13 cellular contexts compared by ENCODE assay signal in the genomic region with DNA sequence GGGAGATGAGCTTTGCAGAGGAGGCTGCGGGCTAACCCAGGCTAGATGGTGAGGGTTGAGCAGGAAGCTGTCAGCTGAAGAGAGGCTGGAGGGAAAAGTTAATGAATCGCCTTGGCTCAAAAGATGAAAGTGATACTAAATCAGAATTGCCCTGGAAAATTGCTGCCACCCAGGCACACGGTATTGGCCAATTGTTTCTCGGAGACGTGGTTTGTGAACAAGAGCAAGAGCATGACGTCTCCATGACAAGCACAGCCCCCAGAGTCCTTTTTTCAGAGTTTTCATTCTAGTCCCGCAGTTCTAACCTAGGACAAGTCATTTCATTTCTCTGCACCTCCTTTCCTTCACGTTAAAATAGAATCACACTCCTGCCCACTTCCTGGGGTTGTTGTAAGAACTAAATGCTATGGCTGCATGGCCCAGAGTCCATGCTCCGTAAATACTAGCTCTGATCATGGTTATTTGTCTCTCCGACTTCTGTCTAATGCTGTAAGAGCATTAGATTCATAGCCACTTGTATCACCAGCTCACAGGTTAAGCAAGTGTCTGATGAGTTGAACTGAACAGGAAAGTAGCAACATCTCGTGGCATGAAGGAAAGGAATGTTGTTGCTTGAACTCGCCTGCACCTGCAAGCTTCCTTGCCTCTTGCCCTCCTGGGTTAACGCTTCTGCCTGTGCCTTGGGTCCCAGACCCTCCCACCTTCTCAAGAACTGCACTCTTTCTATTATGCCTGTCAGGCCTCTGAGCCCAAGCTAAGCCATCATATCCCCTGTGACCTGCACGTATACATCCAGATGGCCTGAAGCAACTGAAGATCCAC. TPM values are rescaled to one million over a fixed set of nuclear protein-coding genes. Genes with fewer than 3 reads are reported as not detected.
DNase-seq lines count a peak whose midpoint lies in the region; ATAC-seq and TF ChIP-seq lines count a peak whose summit lies in the region.
"Had no signal": no experiment of that assay in that cellular context is flagged by ENCODE, and none has a peak within 500 bp of the region (broad histone marks: within the 10 kb centered on the region; RNA-seq: fewer than 3 reads in every experiment).

No MANE protein-coding gene starts in this region.

- peak overlapping the region; percentile 89 for H3K27ac Mint-ChIP-seq in activated CD4-positive, alpha-beta T cell treated with anti-CD3 and anti-CD28 coated beads for 36 hours
- H3K27ac Mint-ChIP-seq in stimulated activated naive B cell treated with anti-CD40 and anti-IgM and Interleukin-4, amounts not matched to agents 10 μg/mL and 1 μg/mL and 100 μg/mL, for 72 hours: peak overlapping the region; percentile 48

- H3K27ac ChIP-seq in dorsolateral prefrontal cortex: no peak overlapping the region
- H3K27ac ChIP-seq: A549, body of pancreas had no signal

- peaks cover 8% of the 10 kb centered on the region for H3K9me3 Mint-ChIP-seq in activated CD4-positive, alpha-beta T cell treated with anti-CD3 and anti-CD28 coated beads for 36 hours (ENCODE audit: low read depth)
- no peaks in the 10 kb centered on the region for H3K9me3 Mint-ChIP-seq in stimulated activated naive B cell treated with anti-CD40 and anti-IgM and Interleukin-4, amounts not matched to agents 10 μg/mL and 1 μg/mL and 100 μg/mL, for 72 hours

- no peaks in the 10 kb centered on the region for H3K27me3 ChIP-seq in dorsolateral prefrontal cortex
- H3K27me3 ChIP-seq: body of pancreas had no signal

- peak; percentile 93 for ATAC-seq in activated CD4-positive, alpha-beta T cell treated with anti-CD3 and anti-CD28 coated beads for 36 hours
- ATAC-seq in left colon (peak; percentile 64), GM18868 (IDR thresholded peaks at IDR 0.05; ENCODE audit: unreplicated experiment) (no peak), GM21529 (IDR thresholded peaks at IDR 0.05; ENCODE audit: unreplicated experiment) (no peak)
- peak; percentile 51 to 67 for ATAC-seq in stimulated activated naive B cell treated with anti-CD40 and anti-IgM and Interleukin-4, amounts not matched to agents 10 μg/mL and 1 μg/mL and 100 μg/mL, for 72 hours (replicated peaks)
- ATAC-seq: A549, body of pancreas had no signal

- no peak overlapping the region for H3K4me3 ChIP-seq in dorsolateral prefrontal cortex
- H3K4me3 ChIP-seq: A549, body of pancreas had no signal

- peaks cover 26% of the 10 kb centered on the region for H3K36me3 Mint-ChIP-seq in activated CD4-positive, alpha-beta T cell treated with anti-CD3 and anti-CD28 coated beads for 36 hours (ENCODE audit: low read depth)
- H3K36me3 Mint-ChIP-seq in stimulated activated naive B cell treated with anti-CD40 and anti-IgM and Interleukin-4, amounts not matched to agents 10 μg/mL and 1 μg/mL and 100 μg/mL, for 72 hours: peaks cover 26 to 30% of the 10 kb centered on the region in 2 donors

- peak overlapping the region; percentile 11 for H3K4me3 Mint-ChIP-seq in activated CD4-positive, alpha-beta T cell treated with anti-CD3 and anti-CD28 coated beads for 36 hours
- H3K4me3 Mint-ChIP-seq in stimulated activated naive B cell treated with anti-CD40 and anti-IgM and Interleukin-4, amounts not matched to agents 10 μg/mL and 1 μg/mL and 100 μg/mL, for 72 hours: peak overlapping the region in 1 of 2 donors; percentile 21

- peak; percentile 75 for DNase-seq in activated CD4-positive, alpha-beta T cell treated with anti-CD3 and anti-CD28 coated beads for 36 hours
- no peak for DNase-seq in activated CD4-positive, alpha-beta T cell treated with anti-CD3 and anti-CD28 coated beads, Interleukin-2, amount 50 U/mL, for 1 hour
- DNase-seq in activated CD8-positive, alpha-beta memory T cell treated with anti-CD3 and anti-CD28 coated beads, Interleukin-2, amount 50 U/mL, for 24 hours (ENCODE audit: extremely low read depth): peak; percentile 3
- DNase-seq in left colon (no peak), dorsolateral prefrontal cortex (no peak)
- no peak for DNase-seq in stimulated activated naive B cell treated with anti-CD40 and anti-IgM and Interleukin-4, amounts not matched to agents 10 μg/mL and 1 μg/mL and 100 μg/mL, for 72 hours
- DNase-seq: EL, islet precursor cell, NCI-H1930 had no signal

- peaks cover 28% of the 10 kb centered on the region for H3K4me1 Mint-ChIP-seq in activated CD4-positive, alpha-beta T cell treated with anti-CD3 and anti-CD28 coated beads for 36 hours
- H3K4me1 Mint-ChIP-seq in stimulated activated naive B cell treated with anti-CD40 and anti-IgM and Interleukin-4, amounts not matched to agents 10 μg/mL and 1 μg/mL and 100 μg/mL, for 72 hours: peaks cover 16 to 37% of the 10 kb centered on the region in 2 donors

- CTCF ChIA-PET in activated CD4-positive, alpha-beta T cell treated with anti-CD3 and anti-CD28 coated beads for 36 hours (lab: Charles Lee): interaction anchor here (0.7 to 1.4 kb wide), 7 partner anchors 9 to 395 kb away, joined by 3 to 4 read pairs (median 3); no protein-coding TSS in a partner anchor

- intact Hi-C loops in activated CD4-positive, alpha-beta T cell treated with anti-CD3 and anti-CD28 coated beads for 36 hours (cut with DNase I, micrococcal nuclease): loop anchor here in 1 of 2 experiments (1.0 kb wide), 3 partner anchors 33 to 179 kb away; a partner anchor contains a TSS
- intact Hi-C loops in left colon (cut with DNase I, micrococcal nuclease): no loop called here
- intact Hi-C loops in dorsolateral prefrontal cortex (cut with DNase I): no loop called here

- TF ChIP-seq CTCF in dorsolateral prefrontal cortex (IDR thresholded peaks at IDR 0.05 in 54 of 56, conservative IDR thresholded peaks at IDR 0.05 in 2 of 56; ENCODE audit: low read depth in 1 of 56, partially characterized antibody in 56 of 56): no peak

- H3K27me3 Mint-ChIP-seq in activated CD4-positive, alpha-beta T cell treated with anti-CD3 and anti-CD28 coated beads for 36 hours: no peaks in the 10 kb centered on the region
- peaks cover 4 to 9% of the 10 kb centered on the region in 2 donors for H3K27me3 Mint-ChIP-seq in stimulated activated naive B cell treated with anti-CD40 and anti-IgM and Interleukin-4, amounts not matched to agents 10 μg/mL and 1 μg/mL and 100 μg/mL, for 72 hours

- POLR2A ChIA-PET in activated CD4-positive, alpha-beta T cell treated with anti-CD3 and anti-CD28 coated beads for 36 hours (lab: Charles Lee): interaction anchor here (0.5 to 1.0 kb wide), 4 partner anchors 10 to 181 kb away, joined by 3 read pairs; no protein-coding TSS in a partner anchor

RNA-seq across cellular contexts. Expression of a gene that starts 33.8 kb away (rescaled TPM):
- 100 to 1,000 TPM; 136 to 141 TPM for total RNA-seq in activated CD4-positive, alpha-beta T cell treated with anti-CD3 and anti-CD28 coated beads for 36 hours
- 10 to 100 TPM; 56.4 to 65.9 TPM for total RNA-seq in left colon
- 10 to 100 TPM; 27.1 to 82.5 (median 51.9) TPM for total RNA-seq in dorsolateral prefrontal cortex

Comparison
In these comparisons a context has a peak if more than half of its experiments do, and no peak if none do; other contexts are left out.
1. DNase-seq: peak in activated CD4-positive, alpha-beta T cell treated with anti-CD3 and anti-CD28 coated beads for 36 hours (single experiment) and activated CD8-positive, alpha-beta memory T cell treated with anti-CD3 and anti-CD28 coated beads, Interleukin-2, amount 50 U/mL, for 24 hours (single experiment); none in activated CD4-positive, alpha-beta T cell treated with anti-CD3 and anti-CD28 coated beads, Interleukin-2, amount 50 U/mL, for 1 hour (single experiment), left colon (0 of 2), stimulated activated naive B cell treated with anti-CD40 and anti-IgM and Interleukin-4, amounts not matched to agents 10 μg/mL and 1 μg/mL and 100 μg/mL, for 72 hours (single experiment) and dorsolateral prefrontal cortex (0 of 10).
2. ATAC-seq: peak in activated CD4-positive, alpha-beta T cell treated with anti-CD3 and anti-CD28 coated beads for 36 hours (single experiment), left colon (single experiment) and stimulated activated naive B cell treated with anti-CD40 and anti-IgM and Interleukin-4, amounts not matched to agents 10 μg/mL and 1 μg/mL and 100 μg/mL, for 72 hours (2 of 2); none in GM18868 (single experiment) and GM21529 (single experiment).